In genomic region chr21:30227128-30227527, GRCh38 we compare ENCODE assay signal across 25 cellular contexts. TPM values are rescaled to one million over a fixed set of nuclear protein-coding genes. Genes with fewer than 3 reads are reported as not detected.
DNase-seq lines count a peak whose midpoint lies in the region; ATAC-seq, FAIRE-seq and TF ChIP-seq lines count a peak whose summit lies in the region.
"Had no signal": no experiment of that assay in that cellular context is flagged by ENCODE, and none has a peak within 500 bp of the region (broad histone marks: within the 10 kb centered on the region; RNA-seq: fewer than 3 reads in every experiment).

No MANE protein-coding gene starts in this region.

- H3K36me3 ChIP-seq in astrocyte (ENCODE audit: insufficient read depth, low read length) (no peaks in the 10 kb centered on the region), smooth muscle cell (ENCODE audit: low read depth) (no peaks in the 10 kb centered on the region)
- H3K36me3 ChIP-seq: heart right ventricle had no signal

- peaks cover 9% of the 10 kb centered on the region for H3K4me1 ChIP-seq in astrocyte (ENCODE audit: insufficient read depth, low read length)
- no peaks in the 10 kb centered on the region for H3K4me1 ChIP-seq in smooth muscle cell (ENCODE audit: low read depth)

- intact Hi-C loops in Calu3 (cut with micrococcal nuclease; ENCODE audit: unreplicated experiment) = no loop called here

- DNase-seq in Calu3 = no peak
- no peak for DNase-seq in astrocyte (ENCODE audit: low read depth)
- DNase-seq in left kidney (ENCODE audit: low read depth, low spot score) = peak; percentile 48
- DNase-seq in smooth muscle cell (lab: John Stamatoyannopoulos, UW; ENCODE audit: unreplicated experiment) = no peak
- no peak for DNase-seq in stimulated activated CD4-positive, alpha-beta T cell treated with anti-CD3 and anti-CD28 coated beads, Interleukin-2, amount 100 ng/mL, for 48 hours
- DNase-seq: activated B cell treated with CpG ODN at 0.5 μM for 24 hours; activated CD4-positive, alpha-beta T cell treated with anti-CD3 and anti-CD28 coated beads, Interleukin-2, amount 50 U/mL, for 48 hours; activated CD8-positive, alpha-beta memory T cell treated with anti-CD3 and anti-CD28 coated beads, Interleukin-2, amount 50 U/mL, for 48 hours; activated naive CD8-positive, alpha-beta T cell treated with anti-CD3 and anti-CD28 coated beads, Interleukin-2, amount 50 U/mL, for 24 hours; DMS153; immature natural killer cell; NCI-H2171; NCI-H526; RPMI8226; stimulated activated CD4-positive, alpha-beta T cell treated with anti-CD3 and anti-CD28 coated beads, Interleukin-15, amount 100 ng/mL, for 24 hours; stimulated activated CD8-positive, alpha-beta memory T cell treated with anti-CD3 and anti-CD28 coated beads, Interleukin-4, amount 100 ng/mL, for 48 hours; T-helper 9 cell had no signal

- no peaks in the 10 kb centered on the region for H3K36me3 Mint-ChIP-seq in Calu3 (ENCODE audit: insufficient read depth, unreplicated experiment)
- H3K36me3 Mint-ChIP-seq in astrocyte (ENCODE audit: low read depth, unreplicated experiment) = no peaks in the 10 kb centered on the region
- H3K36me3 Mint-ChIP-seq: immature natural killer cell had no signal

- H3K27me3 ChIP-seq in astrocyte (ENCODE audit: insufficient read depth, low read length) (no peaks in the 10 kb centered on the region), smooth muscle cell (ENCODE audit: low read depth) (no peaks in the 10 kb centered on the region)
- H3K27me3 ChIP-seq: heart right ventricle had no signal

- H3K27ac Mint-ChIP-seq in Calu3 (ENCODE audit: unreplicated experiment) (peak overlapping the region; percentile 50), astrocyte (ENCODE audit: unreplicated experiment) (no peak overlapping the region)
- H3K27ac Mint-ChIP-seq: activated B cell treated with CpG ODN at 0.5 μM for 24 hours; activated naive CD8-positive, alpha-beta T cell treated with anti-CD3 and anti-CD28 coated beads, Interleukin-2, amount 50 U/mL, for 24 hours; immature natural killer cell had no signal

- TF ChIP-seq CTCF in Calu3 (IDR thresholded peaks at IDR 0.05; ENCODE audit: unreplicated experiment) = no peak
- TF ChIP-seq CTCF in astrocyte (IDR thresholded peaks at IDR 0.05; ENCODE audit: insufficient read depth, low read depth, low read length) = no peak
- TF ChIP-seq CTCF in smooth muscle cell (IDR thresholded peaks at IDR 0.05; ENCODE audit: borderline replicate concordance, insufficient read depth, poor library complexity, severe bottlenecking) = no peak

- no peak overlapping the region for H3K4me3 ChIP-seq in astrocyte (ENCODE audit: insufficient read depth, low read depth, low read length)
- H3K4me3 ChIP-seq in smooth muscle cell = peak overlapping the region; percentile 4
- H3K4me3 ChIP-seq: heart right ventricle had no signal

- ATAC-seq in HG03442 (IDR thresholded peaks at IDR 0.05; ENCODE audit: unreplicated experiment) = no peak
- no peak for ATAC-seq in HG03565 (IDR thresholded peaks at IDR 0.05; ENCODE audit: unreplicated experiment)
- ATAC-seq in HG03457 (IDR thresholded peaks at IDR 0.05; ENCODE audit: unreplicated experiment) = no peak
- ATAC-seq: activated naive CD8-positive, alpha-beta T cell treated with anti-CD3 and anti-CD28 coated beads, Interleukin-2, amount 50 U/mL, for 24 hours had no signal

- H3K4me2 ChIP-seq in astrocyte (ENCODE audit: low read length) (peak overlapping the region; percentile 45), smooth muscle cell (peak overlapping the region; percentile 73)

- H3K4me1 Mint-ChIP-seq in Calu3 (ENCODE audit: low read depth, unreplicated experiment) (peaks cover 9% of the 10 kb centered on the region), astrocyte (ENCODE audit: low read depth, unreplicated experiment) (peaks cover 9% of the 10 kb centered on the region)
- H3K4me1 Mint-ChIP-seq: activated B cell treated with CpG ODN at 0.5 μM for 24 hours; activated naive CD8-positive, alpha-beta T cell treated with anti-CD3 and anti-CD28 coated beads, Interleukin-2, amount 50 U/mL, for 24 hours; immature natural killer cell had no signal

- peak overlapping the region; percentile 17 for H3K9ac ChIP-seq in astrocyte (ENCODE audit: low read length)
- H3K9ac ChIP-seq in smooth muscle cell (ENCODE audit: low read depth) = no peak overlapping the region

- H3K9me3 Mint-ChIP-seq in Calu3 (ENCODE audit: low read depth, unreplicated experiment) = no peaks in the 10 kb centered on the region
- H3K9me3 Mint-ChIP-seq in astrocyte (ENCODE audit: unreplicated experiment) = peaks cover 5% of the 10 kb centered on the region
- H3K9me3 Mint-ChIP-seq: activated naive CD8-positive, alpha-beta T cell treated with anti-CD3 and anti-CD28 coated beads, Interleukin-2, amount 50 U/mL, for 24 hours had no signal

- H2AFZ ChIP-seq in astrocyte (ENCODE audit: low read depth, low read length) (no peak overlapping the region), smooth muscle cell (ENCODE audit: low read depth) (no peak overlapping the region)

- 21% methylated on average over 1 of the region's 1 CpG for WGBS in smooth muscle cell (ENCODE audit: low lambda C conversion rate)

- H3K27me3 Mint-ChIP-seq in Calu3 (ENCODE audit: unreplicated experiment) (no peaks in the 10 kb centered on the region), astrocyte (ENCODE audit: low read depth, unreplicated experiment) (no peaks in the 10 kb centered on the region)
- H3K27me3 Mint-ChIP-seq: activated B cell treated with CpG ODN at 0.5 μM for 24 hours; activated naive CD8-positive, alpha-beta T cell treated with anti-CD3 and anti-CD28 coated beads, Interleukin-2, amount 50 U/mL, for 24 hours had no signal

- H3F3A ChIP-seq in smooth muscle cell (ENCODE audit: low read depth) = peaks cover 7% of the 10 kb centered on the region

- H3K4me3 Mint-ChIP-seq in Calu3 (ENCODE audit: low read depth, unreplicated experiment) (no peak overlapping the region), astrocyte (ENCODE audit: unreplicated experiment) (no peak overlapping the region)
- H3K4me3 Mint-ChIP-seq: activated B cell treated with CpG ODN at 0.5 μM for 24 hours; activated naive CD8-positive, alpha-beta T cell treated with anti-CD3 and anti-CD28 coated beads, Interleukin-2, amount 50 U/mL, for 24 hours; immature natural killer cell had no signal

- no peak for FAIRE-seq in astrocyte (lab: Jason Lieb, UNC)
- FAIRE-seq: endometrium had no signal

- H3K9me3 ChIP-seq in astrocyte (ENCODE audit: insufficient read depth, low read depth, low read length) (no peaks in the 10 kb centered on the region), smooth muscle cell (replicated peaks; ENCODE audit: low read depth) (no peaks in the 10 kb centered on the region)

- CTCF ChIA-PET in Calu3 (lab: Charles Lee) = interaction anchor here (0.6 kb wide), 1 partner anchor 1077 kb away, joined by 3 read pairs; no protein-coding TSS in a partner anchor

- no peaks in the 10 kb centered on the region for H4K20me1 ChIP-seq in astrocyte (ENCODE audit: insufficient read depth, low read length)
- H4K20me1 ChIP-seq in smooth muscle cell (ENCODE audit: low read depth) = no peaks in the 10 kb centered on the region

- BruUV-seq in Calu3 (replicated peaks; lab: Mats Ljungman, UMichigan) = no TSS peak

- H3K27ac ChIP-seq in astrocyte (ENCODE audit: low read depth, low read length) (no peak overlapping the region), smooth muscle cell (ENCODE audit: low read depth) (peak overlapping the region; percentile 78)

- no peaks in the 10 kb centered on the region for H3K79me2 ChIP-seq in astrocyte (ENCODE audit: insufficient read depth, low read length)
- H3K79me2 ChIP-seq in smooth muscle cell (ENCODE audit: low read depth) = no peaks in the 10 kb centered on the region

RNA-seq across cellular contexts. Expression of gene CLDN8, which starts 11.2 kb away (rescaled TPM):
- 0.24 and 0.45 TPM in 2 replicates for total RNA-seq in Calu3 (2022)
- total RNA-seq in astrocyte = not detected in 2 replicates
- not detected in 2 replicates for total RNA-seq in smooth muscle cell
- polyA plus RNA-seq in smooth muscle cell = not detected in 2 replicates
- total RNA-seq: activated B cell treated with CpG ODN at 0.5 μM for 24 hours, G401, heart right ventricle, myocyte had no signal
- polyA plus RNA-seq: heart right ventricle, immature natural killer cell had no signal

RNA-seq across cellular contexts. Expression of gene KRTAP24-1, which starts 55.6 kb away (rescaled TPM):
- total RNA-seq in Calu3 (2022) = not detected in 2 replicates
- not detected in 2 replicates for total RNA-seq in astrocyte
- not detected in 2 replicates for total RNA-seq in smooth muscle cell
- not detected in 2 replicates for polyA plus RNA-seq in smooth muscle cell
- total RNA-seq: activated B cell treated with CpG ODN at 0.5 μM for 24 hours, bronchial epithelial cell, G401, heart right ventricle, myocyte had no signal
- polyA plus RNA-seq: heart right ventricle, immature natural killer cell had no signal
